In genomic region chr1:202809597-202810159, GRCh38 we compare ENCODE assay signal across 9 cellular contexts. TPM values are rescaled to one million over a fixed set of nuclear protein-coding genes. Genes with fewer than 3 reads are reported as not detected.
DNase-seq lines count a peak whose midpoint lies in the region; ATAC-seq and TF ChIP-seq lines count a peak whose summit lies in the region.
"Had no signal": no experiment of that assay in that cellular context is flagged by ENCODE, and none has a peak within 500 bp of the region (broad histone marks: within the 10 kb centered on the region; RNA-seq: fewer than 3 reads in every experiment).

No MANE protein-coding gene starts in this region.

- H3K9me3 Mint-ChIP-seq in activated B cell treated with CpG ODN at 0.5 μM for 24 hours = no peaks in the 10 kb centered on the region

- H3K4me1 ChIP-seq in iPS-15b (ENCODE audit: control insufficient read depth, insufficient read depth, low read length) (peaks cover 28% of the 10 kb centered on the region), spleen (peaks cover 5 to 57% (median 47%) of the 10 kb centered on the region in 6 donors), thyroid gland (peaks cover 17 to 18% of the 10 kb centered on the region in 2 donors)

- no peak for TF ChIP-seq POLR2A in spleen (IDR thresholded peaks at IDR 0.05)
- TF ChIP-seq POLR2A in thyroid gland (IDR thresholded peaks at IDR 0.05) = no peak

- H3K9me3 ChIP-seq in iPS-15b (ENCODE audit: control insufficient read depth, insufficient read depth, low read length) (no peaks in the 10 kb centered on the region), spleen (no peaks in the 10 kb centered on the region), thyroid gland (no peaks in the 10 kb centered on the region)

- ATAC-seq in activated B cell treated with CpG ODN at 0.5 μM for 24 hours (ENCODE audit: low read depth) = no peak
- ATAC-seq in HG03460 (IDR thresholded peaks at IDR 0.05; ENCODE audit: unreplicated experiment) = no peak
- ATAC-seq in GM18502 (IDR thresholded peaks at IDR 0.05; ENCODE audit: poor library complexity, unreplicated experiment) = no peak

- H3K4me3 ChIP-seq in iPS-15b (ENCODE audit: low read depth, low read length) = peak overlapping the region; percentile 95
- H3K4me3 ChIP-seq in spleen = peak overlapping the region in 4 of 8 donors; percentile 78 to 89 (median 84)
- no peak overlapping the region for H3K4me3 ChIP-seq in thyroid gland (replicated peaks in 1 of 3)

- DNase-seq in DMS53 (lab: John Stamatoyannopoulos, UW) (peak; percentile 49), DMS53 treated with DMSO at 0.1 percent for 48 hours (lab: John Stamatoyannopoulos, UW; ENCODE audit: unreplicated experiment) (no peak), activated B cell treated with CpG ODN at 0.5 μM for 24 hours (no peak), spleen (no peak), thyroid gland (no peak)

- peaks cover 47% of the 10 kb centered on the region for H3K4me1 Mint-ChIP-seq in activated B cell treated with CpG ODN at 0.5 μM for 24 hours

- peak overlapping the region; percentile 93 for H3K4me3 Mint-ChIP-seq in activated B cell treated with CpG ODN at 0.5 μM for 24 hours

- H3K27me3 ChIP-seq in iPS-15b (ENCODE audit: control insufficient read depth, insufficient read depth, low read length) (peaks cover 19% of the 10 kb centered on the region), spleen (replicated peaks in 1 of 7) (peaks cover 0 to 3% (median 0%) of the 10 kb centered on the region in 7 donors), thyroid gland (no peaks in the 10 kb centered on the region)

- H3K36me3 ChIP-seq in iPS-15b (ENCODE audit: control insufficient read depth, insufficient read depth, low read length) = no peaks in the 10 kb centered on the region
- H3K36me3 ChIP-seq in spleen = no peaks in the 10 kb centered on the region
- no peaks in the 10 kb centered on the region for H3K36me3 ChIP-seq in thyroid gland

- peaks cover 2% of the 10 kb centered on the region for H3K36me3 Mint-ChIP-seq in activated B cell treated with CpG ODN at 0.5 μM for 24 hours (ENCODE audit: low read depth)

- POLR2A ChIA-PET in activated B cell treated with CpG ODN at 0.5 μM for 24 hours (lab: Charles Lee) = interaction anchor here (0.6 to 1.9 kb wide), 3 partner anchors 79 to 504 kb away, joined by 9 to 10 read pairs (median 10); partner anchors contain the start of genes RABIF and TMEM183A

- no peak overlapping the region for H3K9ac ChIP-seq in iPS-15b (ENCODE audit: low read depth, low read length)

- CTCF ChIA-PET in activated B cell treated with CpG ODN at 0.5 μM for 24 hours (lab: Charles Lee) = interaction anchor here (1.0 kb wide), 1 partner anchor 190 kb away, joined by 3 read pairs; no protein-coding TSS in a partner anchor

- peak overlapping the region in 6 of 8 donors; percentile 86 to 93 (median 88) for H3K27ac ChIP-seq in spleen
- H3K27ac ChIP-seq in thyroid gland = no peak overlapping the region

- WGBS in spleen, 5 donors = 67 to 76% (median 73%) methylated on average over 15 of the region's 15 CpGs
- WGBS in thyroid gland, 2 donors = 58 to 60% methylated on average over 15 of the region's 15 CpGs

- H3K27me3 Mint-ChIP-seq in activated B cell treated with CpG ODN at 0.5 μM for 24 hours = no peaks in the 10 kb centered on the region

- peak overlapping the region; percentile 64 for H3K27ac Mint-ChIP-seq in activated B cell treated with CpG ODN at 0.5 μM for 24 hours

- TF ChIP-seq CTCF in activated B cell treated with CpG ODN at 0.5 μM for 24 hours (IDR thresholded peaks at IDR 0.05) (no peak), spleen (IDR thresholded peaks at IDR 0.05 in 8 of 11, conservative IDR thresholded peaks at IDR 0.05 in 3 of 11) (no peak), thyroid gland (IDR thresholded peaks at IDR 0.05) (no peak)

- intact Hi-C loops in activated B cell treated with CpG ODN at 0.5 μM for 24 hours (cut with micrococcal nuclease) (loop anchor here (1.0 to 5.0 kb wide), 5 partner anchors 51 to 647 kb away; partner anchors contain the start of genes PPP1R12B, PTPN7 and TMEM183A), spleen (cut with DNase I; ENCODE audit: low total_unique reads) (loop anchor here (10.0 kb wide), 1 partner anchor 195 kb away; the partner anchor contains the start of gene TMEM183A), thyroid gland (cut with DNase I) (loop anchor here (5.0 kb wide), 1 partner anchor 48 kb away; no protein-coding TSS in a partner anchor)

RNA-seq across cellular contexts. Expression of gene PCAT6, which starts 1.1 kb away (rescaled TPM):
- total RNA-seq in activated B cell treated with CpG ODN at 0.5 μM for 24 hours (0.67 and 0.83 TPM in 2 replicates), spleen (1 to 10 TPM in 1 of 7 donors, under 1 TPM in 3, not detected in 3; 0.81 to 1.3 (median 0.84) TPM), thyroid gland (not detected)
- 1 to 10 TPM; 1.3 to 2.4 (median 1.6) TPM for polyA plus RNA-seq in spleen
- total RNA-seq: A172 had no signal

RNA-seq across cellular contexts. Expression of gene KDM5B, which starts 1.5 kb away (rescaled TPM):
- 34.7 and 43.5 TPM in 2 replicates for total RNA-seq in activated B cell treated with CpG ODN at 0.5 μM for 24 hours
- 10 to 100 TPM; 45.4 to 71.9 (median 59.4) TPM for total RNA-seq in spleen
- 1 to 10 TPM; 7.7 to 8.9 (median 8.4) TPM for polyA plus RNA-seq in spleen
- total RNA-seq in thyroid gland = 10 to 100 TPM; 53.1 to 78.5 (median 61.2) TPM

Comparison
In these comparisons a context has a peak if more than half of its experiments do, and no peak if none do; other contexts are left out.
1. H3K27ac ChIP-seq: peak in spleen (6 of 8); none in thyroid gland (0 of 3).